In the genomic region with DNA sequence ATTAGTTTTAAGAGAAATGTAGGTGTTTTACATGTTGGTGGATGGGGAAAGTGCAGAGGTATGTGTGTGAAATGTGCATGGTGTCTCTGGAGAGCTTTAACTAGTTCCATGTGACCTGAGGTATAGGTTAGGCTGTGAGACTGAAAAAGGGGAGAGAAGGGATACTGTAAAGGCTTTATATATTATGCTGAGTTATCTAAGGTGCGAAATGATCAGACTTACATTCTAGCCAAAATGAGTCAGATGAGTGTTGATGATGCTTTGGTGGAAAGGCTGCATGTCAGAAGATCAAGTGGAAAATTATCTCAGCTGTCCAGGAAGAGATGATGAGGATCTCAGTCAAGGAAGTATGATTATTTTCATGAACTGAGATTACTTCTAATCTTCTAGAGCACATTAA, we compare ENCODE assay signal across 24 cellular contexts. TPM values are rescaled to one million over a fixed set of nuclear protein-coding genes. Genes with fewer than 3 reads are reported as not detected.
A peak's percentile ranks its signal among the peaks of the same experiment; 100 is the strongest.
DNase-seq lines count a peak whose midpoint lies in the region; ATAC-seq, FAIRE-seq and TF ChIP-seq lines count a peak whose summit lies in the region.
"Had no signal": no experiment of that assay in that cellular context is flagged by ENCODE, and none has a peak within 500 bp of the region (broad histone marks: within the 10 kb centered on the region; RNA-seq: fewer than 3 reads in every experiment).

No MANE protein-coding gene starts in this region.

- H3K9me3 ChIP-seq in GM12878 (replicated peaks; ENCODE audit: control insufficient read depth, insufficient read depth, low read length) = no peaks in the 10 kb centered on the region
- H3K9me3 ChIP-seq: Peyer's patch, sigmoid colon, SJSA1 had no signal

- no peak overlapping the region for H3K4me2 ChIP-seq in GM12878 (ENCODE audit: control insufficient read depth, insufficient read depth)
- H3K4me2 ChIP-seq: hepatocyte had no signal

- H4K20me1 ChIP-seq in GM12878 (ENCODE audit: control insufficient read depth, insufficient read depth) = no peaks in the 10 kb centered on the region

- no peak overlapping the region for H3K9ac ChIP-seq in GM12878 (ENCODE audit: control insufficient read depth, insufficient read depth, low read length)
- H3K9ac ChIP-seq: parathyroid adenoma had no signal

- H3K9me3 Mint-ChIP-seq in activated naive CD4-positive, alpha-beta T cell treated with anti-CD3 and anti-CD28 coated beads, Interleukin-2, amount 50 U/mL, for 24 hours = no peaks in the 10 kb centered on the region
- no peaks in the 10 kb centered on the region for H3K9me3 Mint-ChIP-seq in T-helper 2 cell treated with Interferon-gamma antibody and Interleukin-4, amounts not matched to agents 5 μg/mL and 100 μg/mL, for 36 hours
- H3K9me3 Mint-ChIP-seq: CD14-positive monocyte, immature natural killer cell, nephron had no signal

- H3K79me2 ChIP-seq in GM12878 (ENCODE audit: control insufficient read depth, insufficient read depth, low read length) = no peaks in the 10 kb centered on the region
- H3K79me2 ChIP-seq: hepatocyte, parathyroid adenoma had no signal

- H3K4me3 Mint-ChIP-seq in activated naive CD4-positive, alpha-beta T cell treated with anti-CD3 and anti-CD28 coated beads, Interleukin-2, amount 50 U/mL, for 24 hours = peak overlapping the region; percentile 5
- H3K4me3 Mint-ChIP-seq in T-helper 2 cell treated with Interferon-gamma antibody and Interleukin-4, amounts not matched to agents 5 μg/mL and 100 μg/mL, for 36 hours = no peak overlapping the region
- H3K4me3 Mint-ChIP-seq: activated naive CD8-positive, alpha-beta T cell treated with anti-CD3 and anti-CD28 coated beads, Interleukin-2, amount 10 ng/mL, durations not matched to agents 7 days and 5 days; CD14-positive monocyte; immature natural killer cell; nephron had no signal

- H3K4me3 ChIP-seq in GM12878 = no peak overlapping the region
- H3K4me3 ChIP-seq: hepatocyte, Peyer's patch, sigmoid colon, SJSA1 had no signal

- in situ Hi-C loops in GM12878 (cut with MboI) = no loop called here

- H2AFZ ChIP-seq in GM12878 (ENCODE audit: control insufficient read depth, low read depth, low read length) = no peak overlapping the region
- H2AFZ ChIP-seq: hepatocyte, parathyroid adenoma had no signal

- no peaks in the 10 kb centered on the region for H3K27me3 ChIP-seq in GM12878 (replicated peaks in 1 of 2; ENCODE audit: control insufficient read depth in 2 of 2, insufficient read depth in 2 of 2, low read length in 1 of 2)
- H3K27me3 ChIP-seq: foreskin keratinocyte, hepatocyte, Peyer's patch, sigmoid colon, SJSA1 had no signal

- CTCF ChIA-PET in GM12878 (lab: Yijun Ruan, JAX) = interaction anchor here (1.1 to 1.5 kb wide), 2 partner anchors 11 to 18 kb away, joined by 4 to 5 read pairs; no protein-coding TSS in a partner anchor

- SMC1A ChIA-PET in GM12878 (lab: Charles Lee; ENCODE audit: uncharacterized antibody, unreplicated experiment) = interaction anchor here (0.7 to 1.6 kb wide), 2 partner anchors 19 to 86 kb away, joined by 3 to 4 read pairs; partner anchors contain the start of gene ATM

- TF ChIP-seq EP300 in GM12878 (IDR thresholded peaks at IDR 0.05; ENCODE audit: borderline replicate concordance in 1 of 2, control insufficient read depth in 1 of 2, low read depth in 2 of 2, low read length in 2 of 2) = no peak

- no peaks in the 10 kb centered on the region for H3K27me3 Mint-ChIP-seq in activated naive CD4-positive, alpha-beta T cell treated with anti-CD3 and anti-CD28 coated beads, Interleukin-2, amount 50 U/mL, for 24 hours
- no peaks in the 10 kb centered on the region for H3K27me3 Mint-ChIP-seq in T-helper 2 cell treated with Interferon-gamma antibody and Interleukin-4, amounts not matched to agents 5 μg/mL and 100 μg/mL, for 36 hours (ENCODE audit: low read depth)
- H3K27me3 Mint-ChIP-seq: activated naive CD8-positive, alpha-beta T cell treated with anti-CD3 and anti-CD28 coated beads, Interleukin-2, amount 10 ng/mL, durations not matched to agents 7 days and 5 days had no signal

- H3K27ac Mint-ChIP-seq in activated naive CD4-positive, alpha-beta T cell treated with anti-CD3 and anti-CD28 coated beads, Interleukin-2, amount 50 U/mL, for 24 hours = peak overlapping the region; percentile 74
- H3K27ac Mint-ChIP-seq in T-helper 2 cell treated with Interferon-gamma antibody and Interleukin-4, amounts not matched to agents 5 μg/mL and 100 μg/mL, for 36 hours = peak overlapping the region; percentile 67
- H3K27ac Mint-ChIP-seq: activated naive CD8-positive, alpha-beta T cell treated with anti-CD3 and anti-CD28 coated beads, Interleukin-2, amount 10 ng/mL, durations not matched to agents 7 days and 5 days; CD14-positive monocyte; nephron had no signal

- TF ChIP-seq POLR2A in GM12878 (IDR thresholded peaks at IDR 0.05; ENCODE audit: low read depth, low read length) = no peak

- no peak overlapping the region for H3K27ac ChIP-seq in GM12878 (ENCODE audit: control insufficient read depth, insufficient read depth)
- H3K27ac ChIP-seq: foreskin keratinocyte, hepatocyte, parathyroid adenoma, Peyer's patch, sigmoid colon, SJSA1 had no signal

- H3K36me3 ChIP-seq in GM12878 (ENCODE audit: control insufficient read depth in 2 of 2, insufficient read depth in 2 of 2, low read length in 1 of 2) = peaks cover under 1 to 10% of the 10 kb centered on the region in 2 experiments

- RAD21 ChIA-PET in GM12878 (lab: Charles Lee; ENCODE audit: unreplicated experiment) = interaction anchor here (0.6 to 1.3 kb wide), 2 partner anchors 76 to 509 kb away, joined by 3 read pairs; no protein-coding TSS in a partner anchor

- POLR2A ChIA-PET in GM12878 (lab: Charles Lee) = interaction anchor here (0.5 kb wide), 1 partner anchor 100 kb away, joined by 3 read pairs; no protein-coding TSS in a partner anchor

- BruUV-seq in GM12878 (replicated peaks; lab: Mats Ljungman, UMichigan) = TSS peak; percentile 66

- TF ChIP-seq RAD21 in GM12878 (IDR thresholded peaks at IDR 0.05; ENCODE audit: insufficient read depth, low read depth, low read length) = no peak

- intact Hi-C loops in GM12878 (cut with micrococcal nuclease; ENCODE audit: unreplicated experiment) = no loop called here

- ATAC-seq in GM12878 = no peak
- no peak for ATAC-seq in GM21825 (IDR thresholded peaks at IDR 0.05; ENCODE audit: unreplicated experiment)
- ATAC-seq: foreskin keratinocyte, left lobe of liver had no signal

- TF ChIP-seq CTCF in GM12878 (IDR thresholded peaks at IDR 0.05 in 2 of 3, conservative IDR thresholded peaks at IDR 0.05 in 1 of 3; ENCODE audit: control insufficient read depth in 2 of 3, extremely low read depth in 1 of 3, insufficient read depth in 1 of 3, low read depth in 3 of 3, low read length in 3 of 3) = no peak
- TF ChIP-seq CTCF in GM20000 (IDR thresholded peaks at IDR 0.05; ENCODE audit: extremely low read depth, missing control alignments) = no peak

- no peak for FAIRE-seq in GM12878 (lab: Jason Lieb, UNC)
- FAIRE-seq: urothelium cell line had no signal

- DNase-seq in activated naive CD4-positive, alpha-beta T cell treated with anti-CD3 and anti-CD28 coated beads, Interleukin-2, amount 50 U/mL, for 16 hours = no peak
- DNase-seq in T-helper 2 cell treated with Interferon-gamma antibody and Interleukin-4, amounts not matched to agents 5 μg/mL and 100 μg/mL, for 36 hours (ENCODE audit: low spot score) = no peak
- no peak for DNase-seq in GM12878 (ENCODE audit: low read depth, low spot score)
- DNase-seq in retina = no peak
- DNase-seq in GM20000 (ENCODE audit: low spot score) = no peak
- DNase-seq: activated naive CD8-positive, alpha-beta T cell treated with anti-CD3 and anti-CD28 coated beads, Interleukin-2, amount 10 ng/mL, durations not matched to agents 7 days and 5 days; effector CD4-positive, alpha-beta T cell; foreskin keratinocyte; GDM1; immature natural killer cell; NCI-H1436 treated with DMSO at 0.1 percent for 48 hours; NK-92 treated with Interleukin-12 subunit alpha and Interleukin-12 subunit beta, amount 100 ng/mL, for 24 hours; Peyer's patch; sigmoid colon; stimulated activated CD4-positive, alpha-beta T cell treated with anti-CD3 and anti-CD28 coated beads, Interleukin-15, amount 100 ng/mL, for 24 hours had no signal

- H3K36me3 Mint-ChIP-seq in activated naive CD4-positive, alpha-beta T cell treated with anti-CD3 and anti-CD28 coated beads, Interleukin-2, amount 50 U/mL, for 24 hours = peaks cover 22% of the 10 kb centered on the region
- H3K36me3 Mint-ChIP-seq in T-helper 2 cell treated with Interferon-gamma antibody and Interleukin-4, amounts not matched to agents 5 μg/mL and 100 μg/mL, for 36 hours (ENCODE audit: low read depth) = peaks cover 46% of the 10 kb centered on the region

- WGBS in GM12878 (ENCODE audit: insufficient coverage, insufficient replicate concordance, low lambda C conversion rate, missing lambda C conversion rate) = 100% methylated on average over 1 of the region's 1 CpG

- H3K4me1 Mint-ChIP-seq in activated naive CD4-positive, alpha-beta T cell treated with anti-CD3 and anti-CD28 coated beads, Interleukin-2, amount 50 U/mL, for 24 hours = peaks cover 34% of the 10 kb centered on the region
- H3K4me1 Mint-ChIP-seq in T-helper 2 cell treated with Interferon-gamma antibody and Interleukin-4, amounts not matched to agents 5 μg/mL and 100 μg/mL, for 36 hours (ENCODE audit: low read depth) = peaks cover 10% of the 10 kb centered on the region
- H3K4me1 Mint-ChIP-seq: CD14-positive monocyte, nephron had no signal

- H3K4me1 ChIP-seq in GM12878 (ENCODE audit: control insufficient read depth, insufficient read depth, low read length) = no peaks in the 10 kb centered on the region
- H3K4me1 ChIP-seq: parathyroid adenoma, Peyer's patch, SJSA1 had no signal

TF ChIP-seq in GM12878, 131 proteins besides CTCF, POLR2A, EP300 and RAD21 (continues in another document):
- TF ChIP-seq ZNF384 (IDR thresholded peaks at IDR 0.05; ENCODE audit: borderline replicate concordance, low read depth, low read length) = no peak
- TF ChIP-seq ZNF217 (IDR thresholded peaks at IDR 0.05) = no peak
- TF ChIP-seq TARDBP (IDR thresholded peaks at IDR 0.05; ENCODE audit: borderline replicate concordance) = no peak

RNA-seq across cellular contexts. Expression of gene ACAT1, which starts 15.8 kb away (rescaled TPM):
- 41.0 and 49.3 TPM in 2 replicates for total RNA-seq in GM12878 (2013; cell fraction: nucleolus; rRNA removed)
- 75.9 and 80.8 TPM in 2 replicates for total RNA-seq in GM12878 (2014; rRNA removed)
- total RNA-seq in GM12878 (2014; rRNA removed; fragmentation: Illumina TruSeq; extraction: Trizol) = 88.9 and 91.5 TPM in 2 replicates
- 57.1 and 62.2 TPM in 2 replicates for total RNA-seq in GM12878 (2021)
- 39.0 TPM for polyA plus RNA-seq in GM12878 (2011; ENCODE audit: low read depth)
- 139 and 177 TPM in 2 replicates for polyA plus RNA-seq in GM12878 (2011; rRNA removed)
- 46.3 and 51.9 TPM in 2 replicates for polyA plus RNA-seq in GM12878 (2011; cell fraction: cytosol; rRNA removed)
- polyA plus RNA-seq in GM12878 (2011; cell fraction: nucleus; rRNA removed) = 33.2 and 35.9 TPM in 2 replicates
- 43.1 and 51.9 TPM in 2 replicates for polyA plus RNA-seq in GM12878 (2012)
- polyA plus RNA-seq in GM12878 (2014; fragmentation: Illumina TruSeq; extraction: Trizol) = 88.4 and 106 TPM in 2 replicates
- 10 to 100 TPM; 58.2 to 93.5 TPM for polyA plus RNA-seq in GM12878 (2014; fragmentation: Nextera tagmentation; extraction: Ambion mirVana)
- polyA plus RNA-seq in GM12878 (2014; rRNA removed) = 96.1 and 97.9 TPM in 2 replicates
- polyA plus RNA-seq in GM12878 (2016; fragmentation: Nextera tagmentation; extraction: Ambion mirVana) = 100 to 1,000 TPM; 127 to 130 TPM
- polyA minus RNA-seq in GM12878 (2011; rRNA and poly(A)+ RNA removed) = 50.1 and 63.1 TPM in 2 replicates
- polyA minus RNA-seq in GM12878 (2011; cell fraction: cytosol; rRNA and poly(A)+ RNA removed) = 13.9 and 19.0 TPM in 2 replicates
- polyA minus RNA-seq in GM12878 (2011; cell fraction: nucleus; rRNA and poly(A)+ RNA removed) = 5.8 and 15.5 TPM in 2 replicates
